In genomic region chr17:48441231-48441711, GRCh38 we compare ENCODE assay signal across 11 cellular contexts. TPM values are rescaled to one million over a fixed set of nuclear protein-coding genes. Genes with fewer than 3 reads are reported as not detected.
DNase-seq lines count a peak whose midpoint lies in the region; ATAC-seq, FAIRE-seq and TF ChIP-seq lines count a peak whose summit lies in the region.
"Had no signal": no experiment of that assay in that cellular context is flagged by ENCODE, and none has a peak within 500 bp of the region (broad histone marks: within the 10 kb centered on the region; RNA-seq: fewer than 3 reads in every experiment).

No MANE protein-coding gene starts in this region.

- no peaks in the 10 kb centered on the region for H3K36me3 Mint-ChIP-seq in CD8-positive, alpha-beta memory T cell
- H3K36me3 Mint-ChIP-seq: brain had no signal

- H3K27ac ChIP-seq in CD8-positive, alpha-beta memory T cell (ENCODE audit: low read depth, low read length) = peak overlapping the region; percentile 53
- no peak overlapping the region for H3K27ac ChIP-seq in suprapubic skin
- H3K27ac ChIP-seq: neutrophil had no signal

- no peak for FAIRE-seq in H54 (lab: Jason Lieb, UNC)
- FAIRE-seq: H1 had no signal

- TF ChIP-seq POLR2A in H54 (IDR thresholded peaks at IDR 0.05; ENCODE audit: low read depth, low read length) (no peak), suprapubic skin (IDR thresholded peaks at IDR 0.05) (no peak)

- WGBS in suprapubic skin = 59% methylated on average over 1 of the region's 1 CpG

- H3K4me1 Mint-ChIP-seq in CD8-positive, alpha-beta memory T cell = peaks cover 93 to 96% (median 96%) of the 10 kb centered on the region in 3 donors

- DNase-seq in CD8-positive, alpha-beta memory T cell = peak in 4 of 5 donors; percentile 29 to 85 (median 81)
- DNase-seq in GM19240 (ENCODE audit: insufficient read length, low spot score) (peak; percentile 35), left ventricle myocardium superior (no peak), sciatic nerve (ENCODE audit: low spot score) (no peak), H54 (ENCODE audit: insufficient read length, low spot score) (no peak), suprapubic skin (ENCODE audit: low spot score in 2 of 2) (no peak)
- DNase-seq in activated CD4-positive, alpha-beta T cell treated with anti-CD3 and anti-CD28 coated beads, Interleukin-2, amount 50 U/mL, for 1 hour = peak; percentile 23

- POLR2A ChIA-PET in CD8-positive, alpha-beta memory T cell (lab: Charles Lee) = interaction anchor here (0.6 to 3.4 kb wide), 5 partner anchors 10 to 103 kb away, joined by 4 to 28 read pairs (median 4); no protein-coding TSS in a partner anchor

- peak overlapping the region; percentile 21 for H3K4me3 ChIP-seq in CD8-positive, alpha-beta memory T cell (ENCODE audit: low read length)
- H3K4me3 ChIP-seq in suprapubic skin = no peak overlapping the region

- H3K36me3 ChIP-seq in CD8-positive, alpha-beta memory T cell (ENCODE audit: insufficient read depth, low read length) = no peaks in the 10 kb centered on the region
- H3K36me3 ChIP-seq in suprapubic skin = no peaks in the 10 kb centered on the region
- H3K36me3 ChIP-seq: neutrophil had no signal

- H3K4me1 ChIP-seq in CD8-positive, alpha-beta memory T cell (ENCODE audit: insufficient read depth, low read length) = peaks cover 96% of the 10 kb centered on the region
- H3K4me1 ChIP-seq in suprapubic skin = no peaks in the 10 kb centered on the region

- TF ChIP-seq CTCF in suprapubic skin (IDR thresholded peaks at IDR 0.05) = no peak

- ATAC-seq in HG03342 (IDR thresholded peaks at IDR 0.05; ENCODE audit: unreplicated experiment) = peak; percentile 69
- ATAC-seq in left ventricle myocardium superior = no peak
- ATAC-seq in sciatic nerve = no peak

- no peak for TF ChIP-seq EP300 in suprapubic skin (IDR thresholded peaks at IDR 0.05)

- H3K27ac Mint-ChIP-seq in CD8-positive, alpha-beta memory T cell = peak overlapping the region; percentile 96 to 100 (median 99)

- peak overlapping the region; percentile 17 to 87 (median 78) for H3K4me3 Mint-ChIP-seq in CD8-positive, alpha-beta memory T cell
- H3K4me3 Mint-ChIP-seq: brain had no signal

- H3K27me3 Mint-ChIP-seq in CD8-positive, alpha-beta memory T cell = no peaks in the 10 kb centered on the region

- H3K27me3 ChIP-seq in CD8-positive, alpha-beta memory T cell (ENCODE audit: insufficient read depth, low read length, poor library complexity, severe bottlenecking) = no peaks in the 10 kb centered on the region
- H3K27me3 ChIP-seq in suprapubic skin = peaks cover 15% of the 10 kb centered on the region

- CTCF ChIA-PET in CD8-positive, alpha-beta memory T cell (lab: Charles Lee) = interaction anchor here (0.9 to 6.9 kb wide), 5 partner anchors 13 to 50 kb away, joined by 3 to 67 read pairs (median 4); no protein-coding TSS in a partner anchor

- H3K9me3 Mint-ChIP-seq in CD8-positive, alpha-beta memory T cell = no peaks in the 10 kb centered on the region

- intact Hi-C loops in left ventricle myocardium superior (cut with micrococcal nuclease) (no loop called here), sciatic nerve (cut with DNase I) (no loop called here)

- H3K9me3 ChIP-seq in CD8-positive, alpha-beta memory T cell (ENCODE audit: low read length) = no peaks in the 10 kb centered on the region
- no peaks in the 10 kb centered on the region for H3K9me3 ChIP-seq in suprapubic skin
- H3K9me3 ChIP-seq: neutrophil had no signal

RNA-seq across cellular contexts. Expression of gene SKAP1, which starts 11.3 kb away (rescaled TPM):
- 10 to 100 TPM; 50.5 to 56.0 TPM for total RNA-seq in CD8-positive, alpha-beta memory T cell
- 264 TPM for polyA plus RNA-seq in CD8-positive, alpha-beta memory T cell
- total RNA-seq in left ventricle myocardium superior = 0.27 TPM
- 7.4 TPM for total RNA-seq in sciatic nerve
- total RNA-seq in suprapubic skin = 1 to 10 TPM in 2 of 4 donors, not detected in 2; 1.0 to 1.5 TPM
- total RNA-seq: H1 had no signal
- polyA plus RNA-seq: H1 had no signal

Comparison
In these comparisons a context has a peak if more than half of its experiments do, and no peak if none do; other contexts are left out.
1. DNase-seq: peak in CD8-positive, alpha-beta memory T cell (4 of 5), GM19240 (single experiment) and activated CD4-positive, alpha-beta T cell treated with anti-CD3 and anti-CD28 coated beads, Interleukin-2, amount 50 U/mL, for 1 hour (single experiment); none in left ventricle myocardium superior (single experiment), sciatic nerve (single experiment), H54 (single experiment) and suprapubic skin (0 of 2).